ENCODE assay signal across 9 cellular contexts in the genomic region with DNA sequence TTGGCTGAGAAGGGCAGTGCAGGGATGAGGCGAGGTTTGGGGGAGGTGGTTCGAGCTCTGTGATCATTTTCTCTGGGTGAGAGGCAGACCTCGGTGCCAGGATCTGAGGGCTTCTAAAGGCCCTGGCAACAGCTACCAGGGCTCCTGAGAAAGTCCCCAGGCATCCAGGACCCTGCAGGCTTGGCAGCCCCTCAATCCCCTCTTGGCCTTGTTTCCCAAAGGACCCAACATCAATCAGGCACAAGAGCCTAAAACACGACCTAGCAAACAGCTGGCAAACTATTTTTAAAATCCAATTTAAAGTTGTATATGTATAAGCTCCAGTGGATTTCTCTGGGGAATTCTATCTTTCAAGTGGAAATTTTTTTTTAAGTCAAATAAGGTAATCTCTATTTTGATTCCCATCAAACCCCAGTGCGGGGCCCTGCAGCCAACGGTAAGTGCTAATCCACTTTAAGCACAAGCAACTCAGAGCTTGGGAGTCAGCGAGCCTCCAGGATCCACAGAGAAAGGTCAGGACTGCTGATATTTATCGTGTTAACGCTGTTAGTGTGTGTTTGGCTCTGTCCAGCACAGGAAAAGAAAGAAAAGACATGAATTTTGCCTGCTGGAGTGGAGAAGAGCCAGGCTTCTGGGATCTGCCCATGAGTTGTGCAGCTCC. TPM values are rescaled to one million over a fixed set of nuclear protein-coding genes. Genes with fewer than 3 reads are reported as not detected.
DNase-seq lines count a peak whose midpoint lies in the region; ATAC-seq and TF ChIP-seq lines count a peak whose summit lies in the region.
"Had no signal": no experiment of that assay in that cellular context is flagged by ENCODE, and none has a peak within 500 bp of the region (broad histone marks: within the 10 kb centered on the region; RNA-seq: fewer than 3 reads in every experiment).

No MANE protein-coding gene starts in this region.

- H3K4me1 Mint-ChIP-seq in GM23338 (peaks cover 20% of the 10 kb centered on the region), WTC11 (peaks cover 21% of the 10 kb centered on the region)
- H3K4me1 Mint-ChIP-seq in activated T-helper 2 cell treated with anti-CD3 and anti-CD28 coated beads, Interferon-gamma antibody, Interleukin-2, Interleukin-4, amounts not matched to agents 10 μg/mL and 5 μg/mL and 100 μg/mL, durations not matched to agents 14 hours and 24 hours and 36 hours (ENCODE audit: low read depth), result peaks cover 9% of the 10 kb centered on the region

- H3K27me3 ChIP-seq in GM23338 (ENCODE audit: insufficient read depth), result no peaks in the 10 kb centered on the region
- no peaks in the 10 kb centered on the region for H3K27me3 ChIP-seq in hepatocyte
- H3K27me3 ChIP-seq in gastrocnemius medialis, result no peaks in the 10 kb centered on the region

- CTCF ChIA-PET in WTC11 (lab: Charles Lee), result interaction anchor here (1.0 to 2.0 kb wide), 6 partner anchors 15 to 113 kb away, joined by 3 to 7 read pairs (median 4); a partner anchor contains a TSS

- intact Hi-C loops in gastrocnemius medialis (cut with DNase I; ENCODE audit: low total_unique reads), result no loop called here
- intact Hi-C loops in activated T-helper 2 cell treated with anti-CD3 and anti-CD28 coated beads, Interferon-gamma antibody, Interleukin-2, Interleukin-4, amounts not matched to agents 10 μg/mL and 5 μg/mL and 100 μg/mL, durations not matched to agents 14 hours and 24 hours and 36 hours (cut with micrococcal nuclease), result loop anchor here (5.0 kb wide), 1 partner anchor 62 kb away; no protein-coding TSS in a partner anchor

- H3K4me1 ChIP-seq in GM23338 (ENCODE audit: insufficient read depth) (peaks cover 4% of the 10 kb centered on the region; the same call in 1 of the 2 replicates), hepatocyte (ENCODE audit: insufficient read depth) (peaks cover 24% of the 10 kb centered on the region), gastrocnemius medialis (no peaks in the 10 kb centered on the region)

- H4K20me1 ChIP-seq in GM23338 (replicated peaks; ENCODE audit: insufficient read depth) (no peaks in the 10 kb centered on the region), hepatocyte (ENCODE audit: insufficient read depth, poor library complexity, severe bottlenecking) (no peaks in the 10 kb centered on the region)

- WGBS in hepatocyte (ENCODE audit: low lambda C conversion rate, missing lambda C conversion rate), result 38% methylated on average over 9 of the region's 9 CpGs

- H2AFZ ChIP-seq in GM23338, result peak overlapping the region; percentile 68
- no peak overlapping the region for H2AFZ ChIP-seq in hepatocyte

- TF ChIP-seq CTCF in GM23338 (conservative IDR thresholded peaks at IDR 0.05; ENCODE audit: low read depth in 2 of 2), result no peak
- no peak for TF ChIP-seq CTCF in WTC11 (IDR thresholded peaks at IDR 0.05)
- no peak for TF ChIP-seq CTCF in hepatocyte (IDR thresholded peaks at IDR 0.05; ENCODE audit: poor library complexity)
- no peak for TF ChIP-seq CTCF in gastrocnemius medialis (IDR thresholded peaks at IDR 0.05 in 4 of 5, conservative IDR thresholded peaks at IDR 0.05 in 1 of 5)

- POLR2A ChIA-PET in WTC11 (lab: Charles Lee), result interaction anchor here (0.8 to 1.0 kb wide), 2 partner anchors 15 to 19 kb away, joined by 3 to 6 read pairs; a partner anchor contains a TSS

- no peaks in the 10 kb centered on the region for H3K36me3 ChIP-seq in GM23338 (ENCODE audit: insufficient read depth)
- no peaks in the 10 kb centered on the region for H3K36me3 ChIP-seq in hepatocyte (replicated peaks; ENCODE audit: insufficient read depth, low read depth)
- no peaks in the 10 kb centered on the region for H3K36me3 ChIP-seq in gastrocnemius medialis

- H3K9me3 Mint-ChIP-seq in GM23338, result no peaks in the 10 kb centered on the region
- H3K9me3 Mint-ChIP-seq in WTC11, result no peaks in the 10 kb centered on the region
- no peaks in the 10 kb centered on the region for H3K9me3 Mint-ChIP-seq in activated T-helper 2 cell treated with anti-CD3 and anti-CD28 coated beads, Interferon-gamma antibody, Interleukin-2, Interleukin-4, amounts not matched to agents 10 μg/mL and 5 μg/mL and 100 μg/mL, durations not matched to agents 14 hours and 24 hours and 36 hours

- H3K27ac ChIP-seq in GM23338 (ENCODE audit: low read depth) (no peak overlapping the region), hepatocyte (peak overlapping the region; percentile 65), gastrocnemius medialis (peak overlapping the region in 3 of 4 donors; percentile 29 to 59 (median 36))

- no peak overlapping the region for H3K27ac Mint-ChIP-seq in GM23338
- peak overlapping the region; percentile 6; the same call in 1 of the 2 replicates for H3K27ac Mint-ChIP-seq in WTC11
- H3K27ac Mint-ChIP-seq in activated T-helper 2 cell treated with anti-CD3 and anti-CD28 coated beads, Interferon-gamma antibody, Interleukin-2, Interleukin-4, amounts not matched to agents 10 μg/mL and 5 μg/mL and 100 μg/mL, durations not matched to agents 14 hours and 24 hours and 36 hours, result no peak overlapping the region

- H3K9me3 ChIP-seq in hepatocyte (ENCODE audit: low read depth), result no peaks in the 10 kb centered on the region
- H3K9me3 ChIP-seq in gastrocnemius medialis, result no peaks in the 10 kb centered on the region

- no peaks in the 10 kb centered on the region for H3F3A ChIP-seq in GM23338 (replicated peaks; ENCODE audit: low read depth)

- H3K36me3 Mint-ChIP-seq in GM23338 (ENCODE audit: low read depth) (no peaks in the 10 kb centered on the region), WTC11 (no peaks in the 10 kb centered on the region)
- no peaks in the 10 kb centered on the region for H3K36me3 Mint-ChIP-seq in activated T-helper 2 cell treated with anti-CD3 and anti-CD28 coated beads, Interferon-gamma antibody, Interleukin-2, Interleukin-4, amounts not matched to agents 10 μg/mL and 5 μg/mL and 100 μg/mL, durations not matched to agents 14 hours and 24 hours and 36 hours (ENCODE audit: low read depth)

- no peak overlapping the region for H3K4me3 Mint-ChIP-seq in GM23338
- no peak overlapping the region for H3K4me3 Mint-ChIP-seq in WTC11
- H3K4me3 Mint-ChIP-seq in activated T-helper 2 cell treated with anti-CD3 and anti-CD28 coated beads, Interferon-gamma antibody, Interleukin-2, Interleukin-4, amounts not matched to agents 10 μg/mL and 5 μg/mL and 100 μg/mL, durations not matched to agents 14 hours and 24 hours and 36 hours (ENCODE audit: low read depth), result no peak overlapping the region

- no peaks in the 10 kb centered on the region for H3K9me2 ChIP-seq in GM23338 (ENCODE audit: insufficient read depth)
- H3K9me2 ChIP-seq in hepatocyte (replicated peaks; ENCODE audit: insufficient read depth), result no peaks in the 10 kb centered on the region

- H3K4me3 ChIP-seq in GM23338 (no peak overlapping the region), hepatocyte (no peak overlapping the region), gastrocnemius medialis (no peak overlapping the region)

- no peaks in the 10 kb centered on the region for H3K79me2 ChIP-seq in GM23338 (replicated peaks; ENCODE audit: insufficient read depth)
- no peaks in the 10 kb centered on the region for H3K79me2 ChIP-seq in hepatocyte

- peaks cover 8% of the 10 kb centered on the region for H3K27me3 Mint-ChIP-seq in GM23338 (ENCODE audit: insufficient read depth, low read depth, poor library complexity)
- no peaks in the 10 kb centered on the region; the same call in 1 of the 2 replicates for H3K27me3 Mint-ChIP-seq in WTC11 (ENCODE audit: low read depth)
- peaks cover 21% of the 10 kb centered on the region for H3K27me3 Mint-ChIP-seq in activated T-helper 2 cell treated with anti-CD3 and anti-CD28 coated beads, Interferon-gamma antibody, Interleukin-2, Interleukin-4, amounts not matched to agents 10 μg/mL and 5 μg/mL and 100 μg/mL, durations not matched to agents 14 hours and 24 hours and 36 hours (ENCODE audit: low read depth)

- ATAC-seq in GM23338 (peak; percentile 25), WTC11 (peak; percentile 27), gastrocnemius medialis (peak in 1 of 2 donors; percentile 19), GM21367 (IDR thresholded peaks at IDR 0.05; ENCODE audit: unreplicated experiment) (no peak)

- no peak for DNase-seq in GM23338 (ENCODE audit: low spot score)
- DNase-seq in WTC11 (ENCODE audit: low spot score), result no peak
- no peak for DNase-seq in hepatocyte (ENCODE audit: low spot score)
- DNase-seq in gastrocnemius medialis, result peak in 1 of 2 donors; percentile 8
- no peak for DNase-seq in ureter (ENCODE audit: low spot score)
- DNase-seq in GM03348 (ENCODE audit: low spot score), result no peak
- no peak for DNase-seq in activated T-helper 2 cell treated with anti-CD3 and anti-CD28 coated beads, Interferon-gamma antibody, Interleukin-2, Interleukin-4, amounts not matched to agents 10 μg/mL and 5 μg/mL and 100 μg/mL, durations not matched to agents 14 hours and 24 hours and 36 hours (ENCODE audit: low spot score)
- DNase-seq: stimulated activated naive CD4-positive, alpha-beta T cell had no signal

- H3K4me2 ChIP-seq in GM23338 (peak overlapping the region; percentile 19; the same call in 1 of the 2 replicates), hepatocyte (peak overlapping the region; percentile 12)

- in situ Hi-C loops in gastrocnemius medialis (cut with MboI; ENCODE audit: low sequenced_read_pairs in 4 of 4), result no loop called here

- TF ChIP-seq POLR2A in gastrocnemius medialis (IDR thresholded peaks at IDR 0.05), result no peak

RNA-seq across cellular contexts. Expression of a gene that starts 14.9 kb away (rescaled TPM):
- 206 and 232 TPM in 2 replicates for total RNA-seq in GM23338 (2014; rRNA removed; shearing (Covaris generic))
- 74.4 and 105 TPM in 2 replicates for polyA plus RNA-seq in GM23338 (2016; fragmentation: Nextera tagmentation; extraction: Ambion mirVana)
- 208 to 222 TPM (median 208 TPM) in 3 replicates for total RNA-seq in WTC11 (2021)
- 202 and 252 TPM in 2 replicates for total RNA-seq in hepatocyte
- 379 and 465 TPM in 2 replicates for polyA plus RNA-seq in hepatocyte
- 100 to 1,000 TPM in 1 of 4 donors, 10 to 100 TPM in 3; 33.2 to 131 (median 56.0) TPM for total RNA-seq in gastrocnemius medialis
- total RNA-seq in ureter, result 450 TPM
- total RNA-seq in activated T-helper 2 cell treated with anti-CD3 and anti-CD28 coated beads, Interferon-gamma antibody, Interleukin-2, Interleukin-4, amounts not matched to agents 10 μg/mL and 5 μg/mL and 100 μg/mL, durations not matched to agents 14 hours and 24 hours and 36 hours, result 395 and 403 TPM in 2 replicates

RNA-seq across cellular contexts. Expression of a gene that starts 37.3 kb away (rescaled TPM):
- total RNA-seq in GM23338 (2014; rRNA removed; shearing (Covaris generic)), result 30.8 and 36.2 TPM in 2 replicates
- polyA plus RNA-seq in GM23338 (2016; fragmentation: Nextera tagmentation; extraction: Ambion mirVana) (14.4 and 15.3 TPM in 2 replicates), hepatocyte (66.1 and 73.5 TPM in 2 replicates)
- total RNA-seq in WTC11 (2021) (40.9 to 42.9 TPM (median 41.4 TPM) in 3 replicates), hepatocyte (64.5 and 82.5 TPM in 2 replicates), gastrocnemius medialis (10 to 100 TPM; 18.3 to 33.1 (median 28.2) TPM), ureter (48.9 TPM)
- 25.1 and 27.0 TPM in 2 replicates for total RNA-seq in activated T-helper 2 cell treated with anti-CD3 and anti-CD28 coated beads, Interferon-gamma antibody, Interleukin-2, Interleukin-4, amounts not matched to agents 10 μg/mL and 5 μg/mL and 100 μg/mL, durations not matched to agents 14 hours and 24 hours and 36 hours

RNA-seq across cellular contexts. Expression of a gene that starts 53.4 kb away (rescaled TPM):
- total RNA-seq in GM23338 (2014; rRNA removed; shearing (Covaris generic)), result 16.3 and 17.4 TPM in 2 replicates
- 71.7 and 73.0 TPM in 2 replicates for polyA plus RNA-seq in GM23338 (2016; fragmentation: Nextera tagmentation; extraction: Ambion mirVana)
- total RNA-seq in WTC11 (2021), result 48.8 to 55.4 TPM (median 52.0 TPM) in 3 replicates
- total RNA-seq in hepatocyte, result 50.7 and 70.4 TPM in 2 replicates
- 213 and 240 TPM in 2 replicates for polyA plus RNA-seq in hepatocyte
- total RNA-seq in gastrocnemius medialis, result 10 to 100 TPM in 1 of 4 donors, 1 to 10 TPM in 3; 5.3 to 12.1 (median 7.1) TPM
- 165 TPM for total RNA-seq in ureter
- 99.7 and 101 TPM in 2 replicates for total RNA-seq in activated T-helper 2 cell treated with anti-CD3 and anti-CD28 coated beads, Interferon-gamma antibody, Interleukin-2, Interleukin-4, amounts not matched to agents 10 μg/mL and 5 μg/mL and 100 μg/mL, durations not matched to agents 14 hours and 24 hours and 36 hours
